In genomic region chr11:45846974-45847907, GRCh38 we compare ENCODE assay signal across 8 cellular contexts. TPM values are rescaled to one million over a fixed set of nuclear protein-coding genes. Genes with fewer than 3 reads are reported as not detected.
DNase-seq lines count a peak whose midpoint lies in the region; ATAC-seq, FAIRE-seq and TF ChIP-seq lines count a peak whose summit lies in the region.

CRY2 (plus strand) TSS chr11:45847475; CDS start chr11:45847491, 16 bp downstream.

- TF ChIP-seq POLR2A in HepG2 (IDR thresholded peaks at IDR 0.05; ENCODE audit: insufficient read depth in 1 of 2, low read depth in 2 of 2, low read length in 2 of 2), result peak; percentile 93 to 97

- BruUV-seq in HepG2 (replicated peaks; lab: Mats Ljungman, UMichigan), result TSS peak; percentile 66

- peak; percentile 96 for DNase-seq in NCI-H774 (lab: John Stamatoyannopoulos, UW)
- peak; percentile 99 for DNase-seq in activated CD4-positive, alpha-beta T cell treated with anti-CD3 and anti-CD28 coated beads, Interleukin-2, amount 50 U/mL, for 4 hours
- peak; percentile 99 for DNase-seq in dermis blood vessel endothelial cell
- peak; percentile 93 for DNase-seq in HepG2 (ENCODE audit: low spot score)
- DNase-seq in stimulated activated CD4-positive, alpha-beta T cell treated with anti-CD3 and anti-CD28 coated beads, Interleukin-4, amount 100 ng/mL, for 1 hour, result peak; percentile 99

- intact Hi-C loops in HepG2 (cut with micrococcal nuclease; ENCODE audit: unreplicated experiment), result loop anchor here (5.0 to 10.0 kb wide), 3 partner anchors 75 to 280 kb away; partner anchors contain the start of gene LARGE2

- peak; percentile 53 for FAIRE-seq in HepG2 (lab: Jason Lieb, UNC)

- H2AFZ ChIP-seq in HepG2 (ENCODE audit: low read length), result peak within 1 kb of the TSS; percentile 33

- no peak for TF ChIP-seq RAD21 in HepG2 (CRISPR knock-in tag; IDR thresholded peaks at IDR 0.05)

- peaks cover 36% of the 10 kb centered on the region for H3K79me2 ChIP-seq in HepG2 (ENCODE audit: insufficient read depth, low read length)

- TF ChIP-seq CTCF in C4-2B (conservative IDR thresholded peaks at IDR 0.05), result no peak
- TF ChIP-seq CTCF in HepG2 (CRISPR knock-in tag; IDR thresholded peaks at IDR 0.05), result no peak

- in situ Hi-C loops in HepG2 (cut with HindIII; ENCODE audit: extremely low pct_ligation_motif_present, low pct_unique_long_range_greater_than_20kb), result no loop called here

- H3K9me3 ChIP-seq in HepG2 (ENCODE audit: low read length), result no peaks in the 10 kb centered on the region

- ATAC-seq in GM19395 (IDR thresholded peaks at IDR 0.05; ENCODE audit: unreplicated experiment), result peak; percentile 91
- peak; percentile 86 for ATAC-seq in HG03565 (IDR thresholded peaks at IDR 0.05; ENCODE audit: unreplicated experiment)
- ATAC-seq in HepG2, result peak; percentile 86

- TF ChIP-seq EP300 in HepG2 (IDR thresholded peaks at IDR 0.05; ENCODE audit: low read depth in 2 of 2, low read length in 2 of 2) (no peak), HepG2 (CRISPR knock-in tag; IDR thresholded peaks at IDR 0.05; ENCODE audit: borderline replicate concordance) (no peak)

- H3K27ac ChIP-seq in C4-2B (peak within 1 kb of the TSS; percentile 74), HepG2 (ENCODE audit: extremely low read length, insufficient read depth, low read length) (peak within 1 kb of the TSS; percentile 84)

- H4K20me1 ChIP-seq in HepG2 (ENCODE audit: insufficient read depth, low read length), result peaks cover 31% of the 10 kb centered on the region

- H3K36me3 ChIP-seq in HepG2 (replicated peaks in 1 of 2; ENCODE audit: control insufficient read depth in 1 of 2, insufficient read depth in 2 of 2, low read length in 2 of 2), result peaks cover 3 to 7% of the 10 kb centered on the region in 2 experiments; a peak in 3 of 5 replicates

- peak within 1 kb of the TSS; percentile 94 for H3K9ac ChIP-seq in HepG2 (ENCODE audit: insufficient read depth, low read depth, low read length)

- CTCF ChIA-PET in HepG2 (lab: Yijun Ruan, JAX; ENCODE audit: low intra/inter-chr PET ratio, low total read pairs), result no interaction called here

- peaks cover 78% of the 10 kb centered on the region for H3K4me1 ChIP-seq in HepG2 (ENCODE audit: insufficient read depth, low read length)

- POLR2A ChIA-PET in HepG2 (lab: Yijun Ruan, JAX), result interaction anchor here (0.6 to 3.1 kb wide), 9 partner anchors 11 to 533 kb away, joined by 3 to 19 read pairs (median 3); partner anchors contain the start of genes PEX16 and SLC35C1

- no peaks in the 10 kb centered on the region; a peak in 1 of 5 replicates for H3K27me3 ChIP-seq in HepG2 (ENCODE audit: control insufficient read depth in 1 of 2, insufficient read depth in 2 of 2, low read length in 2 of 2)

- peak within 1 kb of the TSS; percentile 77 to 97 (median 96) for H3K4me3 ChIP-seq in HepG2 (replicated peaks in 1 of 3; ENCODE audit: insufficient read depth in 1 of 3, low read depth in 2 of 3, low read length in 3 of 3)

- peak within 1 kb of the TSS; percentile 93 for H3K4me2 ChIP-seq in HepG2 (ENCODE audit: low read depth, low read length)

- 14% methylated on average over 1 of the region's 75 CpGs for WGBS in HepG2 (ENCODE audit: low lambda C conversion rate)

TF ChIP-seq in HepG2, 621 proteins besides CTCF, POLR2A, EP300 and RAD21 (continues in another document):
- TF ChIP-seq MXD1 (CRISPR knock-in tag; IDR thresholded peaks at IDR 0.05) (no peak), ZNF646 (CRISPR knock-in tag; IDR thresholded peaks at IDR 0.05) (no peak), HIVEP1 (CRISPR knock-in tag; IDR thresholded peaks at IDR 0.05) (peak; percentile 72; the same call in 1 of the 2 replicates), YEATS2 (CRISPR knock-in tag; IDR thresholded peaks at IDR 0.05; ENCODE audit: borderline replicate concordance) (peak; percentile 35; the same call in 1 of the 2 replicates), ZNF768 (CRISPR knock-in tag; IDR thresholded peaks at IDR 0.05) (peak; percentile 67; the same call in 1 of the 2 replicates), KAT8 (CRISPR knock-in tag; IDR thresholded peaks at IDR 0.05) (peak; percentile 58; the same call in 1 of the 2 replicates)

RNA-seq across cellular contexts. Expression of gene CRY2, which starts in this region (rescaled TPM):
- total RNA-seq in dermis blood vessel endothelial cell (8.2 and 11.6 TPM in 2 replicates), HepG2 (2016; rRNA removed; fragmentation: Illumina TruSeq; extraction: Trizol) (8.8 and 12.2 TPM in 2 replicates)
- 8.5 and 9.2 TPM in 2 replicates for total RNA-seq in HepG2 (2016; cell fraction: cytosol; rRNA removed; fragmentation: Illumina TruSeq; extraction: Trizol; ENCODE audit: low read depth)
- 7.8 and 11.7 TPM in 2 replicates for total RNA-seq in HepG2 (2016; cell fraction: insoluble cytoplasmic fraction; rRNA removed; fragmentation: Illumina TruSeq; extraction: Trizol)
- 7.7 and 7.9 TPM in 2 replicates for total RNA-seq in HepG2 (2016; cell fraction: membrane; rRNA removed; fragmentation: Illumina TruSeq; extraction: Trizol)
- total RNA-seq in HepG2 (2016; cell fraction: nucleus; rRNA removed; fragmentation: Illumina TruSeq; extraction: Trizol), result 14.4 and 18.4 TPM in 2 replicates
- polyA plus RNA-seq in HepG2 (2011; rRNA removed), result 10.0 and 10.1 TPM in 2 replicates
- 4.5 and 4.8 TPM in 2 replicates for polyA plus RNA-seq in HepG2 (2011; cell fraction: cytosol; rRNA removed)
- polyA plus RNA-seq in HepG2 (2011; cell fraction: nucleus; rRNA removed), result 42.1 and 49.3 TPM in 2 replicates
- 8.4 and 8.8 TPM in 2 replicates for polyA plus RNA-seq in HepG2 (2012)
- polyA plus RNA-seq in HepG2 (2016; cell fraction: cytosol; fragmentation: Illumina TruSeq; extraction: Trizol; ENCODE audit: low read depth), result 0.70 and 0.83 TPM in 2 replicates
- polyA plus RNA-seq in HepG2 (2016; cell fraction: insoluble cytoplasmic fraction; fragmentation: Illumina TruSeq; extraction: Trizol; ENCODE audit: low read depth), result 6.0 and 7.6 TPM in 2 replicates
- 1.9 and 2.1 TPM in 2 replicates for polyA plus RNA-seq in HepG2 (2016; cell fraction: membrane; fragmentation: Illumina TruSeq; extraction: Trizol; ENCODE audit: low read depth)
- 27.9 and 28.8 TPM in 2 replicates for polyA plus RNA-seq in HepG2 (2016; cell fraction: nucleus; fragmentation: Illumina TruSeq; extraction: Trizol; ENCODE audit: insufficient read depth, low read depth)
- 28.6 and 30.6 TPM in 2 replicates for polyA minus RNA-seq in HepG2 (2011; rRNA and poly(A)+ RNA removed; ENCODE audit: low replicate concordance)
- polyA minus RNA-seq in HepG2 (2011; cell fraction: cytosol; rRNA and poly(A)+ RNA removed), result 7.2 and 7.8 TPM in 2 replicates
- 25.4 and 26.0 TPM in 2 replicates for polyA minus RNA-seq in HepG2 (2011; cell fraction: nucleus; rRNA and poly(A)+ RNA removed)

Comparison
In these comparisons a context has a peak if more than half of its experiments do, and no peak if none do; other contexts are left out.
1. Peak in every context shown above with its lines: DNase-seq, ATAC-seq, H3K4me3 ChIP-seq and H3K27ac ChIP-seq.